In the genomic region with DNA sequence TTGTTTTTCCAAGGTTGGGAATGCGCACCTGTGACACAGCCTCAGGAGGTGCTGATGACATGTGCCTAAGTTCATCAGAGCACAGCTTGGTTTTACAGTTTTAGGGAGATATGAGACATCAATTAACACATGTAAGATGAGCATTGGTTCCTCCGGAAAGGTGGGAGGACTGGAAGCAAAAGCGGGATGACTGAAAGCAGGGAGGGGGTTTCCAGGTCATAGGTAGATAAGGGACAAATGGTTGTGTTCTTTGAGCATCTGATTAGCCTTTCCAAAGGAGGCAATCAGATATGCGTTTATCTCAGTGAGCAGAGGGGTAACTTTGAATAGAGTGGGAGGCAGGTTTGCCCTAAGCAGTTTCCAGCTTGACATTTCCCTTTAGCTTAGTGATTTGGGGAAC, we compare ENCODE assay signal across 24 cellular contexts. TPM values are rescaled to one million over a fixed set of nuclear protein-coding genes. Genes with fewer than 3 reads are reported as not detected.
DNase-seq lines count a peak whose midpoint lies in the region; ATAC-seq, FAIRE-seq and TF ChIP-seq lines count a peak whose summit lies in the region.
"Had no signal": no experiment of that assay in that cellular context is flagged by ENCODE, and none has a peak within 500 bp of the region (broad histone marks: within the 10 kb centered on the region; RNA-seq: fewer than 3 reads in every experiment).

No MANE protein-coding gene starts in this region.

- no peak overlapping the region for H3K9ac ChIP-seq in K562 (ENCODE audit: insufficient read depth in 1 of 2, low read depth in 2 of 2, low read length in 2 of 2)

- no peak overlapping the region for H3K27ac ChIP-seq in K562 (ENCODE audit: extremely low read depth, low read depth, low read length)
- peak overlapping the region; percentile 17 for H3K27ac ChIP-seq in osteoblast (ENCODE audit: low read depth, low read length)
- peak overlapping the region; percentile 41 to 54 for H3K27ac ChIP-seq in tibial artery

- CTCF ChIA-PET in activated naive CD4-positive, alpha-beta T cell treated with anti-CD3 and anti-CD28 coated beads, Interleukin-2, amount 10 ng/mL, durations not matched to agents 7 days and 5 days (lab: Charles Lee) = interaction anchor here (2.0 kb wide), 1 partner anchor 167 kb away, joined by 6 read pairs; no protein-coding TSS in a partner anchor
- CTCF ChIA-PET in K562 (lab: Yijun Ruan, JAX; ENCODE audit: low intra/inter-chr PET ratio) = no interaction called here

- H3K9me3 Mint-ChIP-seq in activated naive CD4-positive, alpha-beta T cell treated with anti-CD3 and anti-CD28 coated beads, Interleukin-2, amount 50 U/mL, for 24 hours = no peaks in the 10 kb centered on the region
- H3K9me3 Mint-ChIP-seq in activated naive CD4-positive, alpha-beta T cell treated with anti-CD3 and anti-CD28 coated beads, Interleukin-2, amount 10 ng/mL, durations not matched to agents 7 days and 5 days = peaks cover 3% of the 10 kb centered on the region
- H3K9me3 Mint-ChIP-seq: CD8-positive, alpha-beta T cell had no signal

- WGBS in K562 (ENCODE audit: insufficient coverage, low coverage, missing lambda C conversion rate) = 26% methylated on average over 4 of the region's 4 CpGs

- H3K4me3 ChIP-seq in K562 (no peak overlapping the region), osteoblast (ENCODE audit: insufficient read depth, low read length) (no peak overlapping the region), tibial artery (no peak overlapping the region)
- H3K4me3 ChIP-seq: GM23338, MG63 had no signal

- H2AFZ ChIP-seq in K562 (ENCODE audit: low read depth, low read length) (no peak overlapping the region), osteoblast (ENCODE audit: low read length) (no peak overlapping the region)
- H2AFZ ChIP-seq: GM23338 had no signal

- H3K4me1 ChIP-seq in K562 (replicated peaks in 1 of 2; ENCODE audit: control insufficient read depth in 2 of 2, insufficient read depth in 2 of 2, low read length in 2 of 2) = peaks cover 0 to 2% of the 10 kb centered on the region in 2 experiments; a peak in 3 of 5 replicates
- H3K4me1 ChIP-seq in osteoblast (ENCODE audit: insufficient read depth, low read length) = peaks cover 7% of the 10 kb centered on the region
- peaks cover 0 to 14% (median 0%) of the 10 kb centered on the region in 4 donors for H3K4me1 ChIP-seq in tibial artery
- H3K4me1 ChIP-seq: BE2C had no signal

- H3K9me3 ChIP-seq in K562 (replicated peaks; ENCODE audit: control insufficient read depth, insufficient read depth, low read depth, low read length) (peaks cover 2% of the 10 kb centered on the region; the same call in 1 of the 2 replicates), osteoblast (ENCODE audit: low read depth, low read length) (no peaks in the 10 kb centered on the region), tibial artery (no peaks in the 10 kb centered on the region)
- H3K9me3 ChIP-seq: BE2C, MG63 had no signal

- POLR2A ChIA-PET in K562 (lab: Yijun Ruan, JAX) = interaction anchor here (0.8 to 5.3 kb wide), 7 partner anchors 8 to 166 kb away, joined by 3 to 22 read pairs (median 7); partner anchors contain the start of genes ELMOD3 and MAT2A

- H3K36me3 ChIP-seq in K562 (ENCODE audit: control insufficient read depth, insufficient read depth, low read length) (peaks cover 12% of the 10 kb centered on the region; the same call in 2 of the 3 replicates), osteoblast (ENCODE audit: insufficient read depth, low read length) (peaks cover 39% of the 10 kb centered on the region), tibial artery (peaks cover 42 to 82% (median 65%) of the 10 kb centered on the region in 3 donors)
- H3K36me3 ChIP-seq: BE2C had no signal

- no peaks in the 10 kb centered on the region for H3K27me3 Mint-ChIP-seq in activated naive CD4-positive, alpha-beta T cell treated with anti-CD3 and anti-CD28 coated beads, Interleukin-2, amount 50 U/mL, for 24 hours
- no peaks in the 10 kb centered on the region for H3K27me3 Mint-ChIP-seq in activated naive CD4-positive, alpha-beta T cell treated with anti-CD3 and anti-CD28 coated beads, Interleukin-2, amount 10 ng/mL, durations not matched to agents 7 days and 5 days

- TF ChIP-seq EP300 in K562 (IDR thresholded peaks at IDR 0.05; ENCODE audit: low read length) = no peak

- TF ChIP-seq RAD21 in K562 (CRISPR knock-in tag; conservative IDR thresholded peaks at IDR 0.05 in 1 of 2, IDR thresholded peaks at IDR 0.05 in 1 of 2) = no peak

- TF ChIP-seq CTCF in K562 (IDR thresholded peaks at IDR 0.05 in 2 of 3, conservative IDR thresholded peaks at IDR 0.05 in 1 of 3; ENCODE audit: insufficient read depth in 2 of 3, low read depth in 1 of 3, low read length in 3 of 3) (no peak), osteoblast (IDR thresholded peaks at IDR 0.05; ENCODE audit: extremely low read depth, low read depth, low read length) (no peak), tibial artery (IDR thresholded peaks at IDR 0.05) (no peak), omental fat pad (IDR thresholded peaks at IDR 0.05) (no peak), GM13976 (IDR thresholded peaks at IDR 0.05; ENCODE audit: borderline replicate concordance, control extremely low read depth, extremely low read depth, insufficient read depth, missing control alignments) (no peak)

- H3K79me2 ChIP-seq in K562 (ENCODE audit: control insufficient read depth, insufficient read depth, low read length) (no peaks in the 10 kb centered on the region), osteoblast (ENCODE audit: insufficient read depth, low read length) (no peaks in the 10 kb centered on the region)

- no peaks in the 10 kb centered on the region for H3K27me3 ChIP-seq in K562 (ENCODE audit: control insufficient read depth in 2 of 2, insufficient read depth in 2 of 2, low read length in 2 of 2)
- no peaks in the 10 kb centered on the region for H3K27me3 ChIP-seq in osteoblast (ENCODE audit: insufficient read depth, low read length)
- H3K27me3 ChIP-seq in tibial artery = no peaks in the 10 kb centered on the region
- H3K27me3 ChIP-seq: BE2C, MG63 had no signal

- no peak for DNase-seq in activated naive CD4-positive, alpha-beta T cell treated with anti-CD3 and anti-CD28 coated beads, Interleukin-2, amount 10 ng/mL, durations not matched to agents 7 days and 5 days
- DNase-seq in K562 (ENCODE audit: extremely low read depth in 1 of 4, low spot score in 3 of 4) (peak in 1 of 4 experiments; percentile 12), osteoblast (ENCODE audit: insufficient read length, low spot score, missing footprints) (no peak), tibial artery (no peak), omental fat pad (ENCODE audit: low spot score) (no peak), GM13976 (ENCODE audit: low spot score) (no peak)
- DNase-seq: BE2C; Calu3; CD8-positive, alpha-beta T cell; GF-D8; Karpas-422; MG63; NCI-H1092; NCI-H1436 treated with DMSO at 0.1 percent for 48 hours; NCI-H2029; NCI-H2171; NCI-H446; NCI-H526 treated with DMSO at 0.1 percent for 48 hours; Right ventricle myocardium superior had no signal

- in situ Hi-C loops in K562 (cut with MboI) = no loop called here
- in situ Hi-C loops in GM13976 (cut with MboI; ENCODE audit: low sequenced_read_pairs, unreplicated experiment) = no loop called here

- no peaks in the 10 kb centered on the region for H4K20me1 ChIP-seq in K562 (replicated peaks; ENCODE audit: control insufficient read depth, insufficient read depth, low read length)
- no peaks in the 10 kb centered on the region for H4K20me1 ChIP-seq in osteoblast (ENCODE audit: insufficient read depth, low read length)

- H3K4me3 Mint-ChIP-seq in activated naive CD4-positive, alpha-beta T cell treated with anti-CD3 and anti-CD28 coated beads, Interleukin-2, amount 50 U/mL, for 24 hours = no peak overlapping the region
- H3K4me3 Mint-ChIP-seq in activated naive CD4-positive, alpha-beta T cell treated with anti-CD3 and anti-CD28 coated beads, Interleukin-2, amount 10 ng/mL, durations not matched to agents 7 days and 5 days = no peak overlapping the region
- H3K4me3 Mint-ChIP-seq: CD8-positive, alpha-beta T cell; GM23338 had no signal

- no TSS peak for BruUV-seq in K562 (replicated peaks; lab: Mats Ljungman, UMichigan)

- no peaks in the 10 kb centered on the region for H3K9me1 ChIP-seq in K562 (ENCODE audit: control insufficient read depth, insufficient read depth, low read length)

- TF ChIP-seq POLR2A in K562 (conservative IDR thresholded peaks at IDR 0.05) = no peak

- ATAC-seq in K562 (no peak), GM21526 (IDR thresholded peaks at IDR 0.05; ENCODE audit: low FRiP score, unreplicated experiment) (no peak), omental fat pad (ENCODE audit: low FRiP score) (no peak)
- ATAC-seq: CD8-positive, alpha-beta T cell; GM23338 had no signal

- no peak for FAIRE-seq in K562 (lab: Jason Lieb, UNC)
- FAIRE-seq: HTR-8/SVneo, RCC 7860 had no signal

- intact Hi-C loops in K562 (cut with micrococcal nuclease) = no loop called here
- intact Hi-C loops in tibial artery (cut with DNase I; ENCODE audit: low total_unique reads) = no loop called here

- no peaks in the 10 kb centered on the region for H3K4me1 Mint-ChIP-seq in activated naive CD4-positive, alpha-beta T cell treated with anti-CD3 and anti-CD28 coated beads, Interleukin-2, amount 50 U/mL, for 24 hours
- no peaks in the 10 kb centered on the region for H3K4me1 Mint-ChIP-seq in activated naive CD4-positive, alpha-beta T cell treated with anti-CD3 and anti-CD28 coated beads, Interleukin-2, amount 10 ng/mL, durations not matched to agents 7 days and 5 days

- H3K36me3 Mint-ChIP-seq in activated naive CD4-positive, alpha-beta T cell treated with anti-CD3 and anti-CD28 coated beads, Interleukin-2, amount 50 U/mL, for 24 hours = peaks cover 9% of the 10 kb centered on the region
- peaks cover 46% of the 10 kb centered on the region for H3K36me3 Mint-ChIP-seq in activated naive CD4-positive, alpha-beta T cell treated with anti-CD3 and anti-CD28 coated beads, Interleukin-2, amount 10 ng/mL, durations not matched to agents 7 days and 5 days

- H3K4me2 ChIP-seq in K562 (ENCODE audit: insufficient read depth, low read length) (no peak overlapping the region), osteoblast (ENCODE audit: insufficient read depth, low read length) (no peak overlapping the region)
- H3K4me2 ChIP-seq: GM23338 had no signal

- H3K27ac Mint-ChIP-seq in activated naive CD4-positive, alpha-beta T cell treated with anti-CD3 and anti-CD28 coated beads, Interleukin-2, amount 50 U/mL, for 24 hours = peak overlapping the region; percentile 37
- H3K27ac Mint-ChIP-seq in activated naive CD4-positive, alpha-beta T cell treated with anti-CD3 and anti-CD28 coated beads, Interleukin-2, amount 10 ng/mL, durations not matched to agents 7 days and 5 days = no peak overlapping the region
- H3K27ac Mint-ChIP-seq: CD8-positive, alpha-beta T cell; GM23338 had no signal

RNA-seq across cellular contexts. Expression of gene CAPG, which starts 26.3 kb away (rescaled TPM):
- total RNA-seq in K562 (2011; cell fraction: chromatin; rRNA removed; ENCODE audit: low replicate concordance) = 12.5 and 27.5 TPM in 2 replicates
- 22.3 and 22.9 TPM in 2 replicates for total RNA-seq in K562 (2011; cell fraction: nucleolus; rRNA removed)
- 12.0 and 16.9 TPM in 2 replicates for total RNA-seq in K562 (2011; cell fraction: nucleoplasm; rRNA removed)
- total RNA-seq in K562 (2014; rRNA removed) (59.5 and 80.5 TPM in 2 replicates), K562 (2014; rRNA removed; fragmentation: Illumina TruSeq; extraction: Trizol) (18.9 and 25.3 TPM in 2 replicates), K562 (2015; rRNA removed; fragmentation: Illumina TruSeq; extraction: Trizol) (82.9 and 85.5 TPM in 2 replicates), K562 (2021) (56.0 and 59.5 TPM in 2 replicates), osteoblast (97.2 and 140 TPM in 2 replicates), omental fat pad (100 to 1,000 TPM in 2 of 4 donors, 10 to 100 TPM in 2; 32.3 to 190 (median 99.5) TPM)
- polyA plus RNA-seq in K562 (2011; rRNA removed) (64.7 and 70.7 TPM in 2 replicates), K562 (2014; fragmentation: Illumina TruSeq; extraction: Trizol) (39.4 and 48.0 TPM in 2 replicates), K562 (2014; fragmentation: Nextera tagmentation; extraction: Ambion mirVana) (10 to 100 TPM; 10.6 to 21.7 TPM), K562 (2014; rRNA removed) (83.4 and 90.4 TPM in 2 replicates)
- polyA plus RNA-seq in K562 (2011; cell fraction: cytosol; rRNA removed) = 65.8 and 109 TPM in 2 replicates
- 41.7 and 43.1 TPM in 2 replicates for polyA plus RNA-seq in K562 (2011; cell fraction: nucleus; rRNA removed)
- 96.2 and 154 TPM in 2 replicates for polyA plus RNA-seq in K562 (2012)
- polyA minus RNA-seq in K562 (2011; rRNA and poly(A)+ RNA removed) = 14.5 and 26.8 TPM in 2 replicates
- polyA minus RNA-seq in K562 (2011; cell fraction: cytosol; rRNA and poly(A)+ RNA removed) = 16.9 and 25.1 TPM in 2 replicates
- polyA minus RNA-seq in K562 (2011; cell fraction: nucleus; rRNA and poly(A)+ RNA removed) = 11.3 and 15.8 TPM in 2 replicates

RNA-seq across cellular contexts. Expression of gene ELMOD3, which starts 29.3 kb away (rescaled TPM):
- 51.6 and 62.7 TPM in 2 replicates for total RNA-seq in K562 (2011; cell fraction: chromatin; rRNA removed; ENCODE audit: low replicate concordance)
- total RNA-seq in K562 (2011; cell fraction: nucleolus; rRNA removed) = 34.3 and 36.0 TPM in 2 replicates
- 37.3 and 43.5 TPM in 2 replicates for total RNA-seq in K562 (2011; cell fraction: nucleoplasm; rRNA removed)
- total RNA-seq in K562 (2014; rRNA removed) (6.2 and 9.8 TPM in 2 replicates), K562 (2014; rRNA removed; fragmentation: Illumina TruSeq; extraction: Trizol) (10.5 and 11.6 TPM in 2 replicates), K562 (2015; rRNA removed; fragmentation: Illumina TruSeq; extraction: Trizol) (12.4 and 14.5 TPM in 2 replicates), K562 (2021) (7.8 and 9.2 TPM in 2 replicates), osteoblast (20.9 and 22.1 TPM in 2 replicates), omental fat pad (10 to 100 TPM; 42.2 to 83.8 (median 67.9) TPM)
- polyA plus RNA-seq in K562 (2011; rRNA removed) (14.5 and 18.7 TPM in 2 replicates), K562 (2014; fragmentation: Illumina TruSeq; extraction: Trizol) (11.1 and 14.3 TPM in 2 replicates), K562 (2014; fragmentation: Nextera tagmentation; extraction: Ambion mirVana) (1 to 10 TPM; 2.7 to 6.4 TPM), K562 (2014; rRNA removed) (14.5 and 14.6 TPM in 2 replicates)
- 11.4 and 12.2 TPM in 2 replicates for polyA plus RNA-seq in K562 (2011; cell fraction: cytosol; rRNA removed)
- 29.7 and 49.5 TPM in 2 replicates for polyA plus RNA-seq in K562 (2011; cell fraction: nucleus; rRNA removed)
- 8.8 and 16.0 TPM in 2 replicates for polyA plus RNA-seq in K562 (2012)
- 11.0 and 17.1 TPM in 2 replicates for polyA minus RNA-seq in K562 (2011; rRNA and poly(A)+ RNA removed)
- 2.5 and 4.8 TPM in 2 replicates for polyA minus RNA-seq in K562 (2011; cell fraction: cytosol; rRNA and poly(A)+ RNA removed)
- polyA minus RNA-seq in K562 (2011; cell fraction: nucleus; rRNA and poly(A)+ RNA removed) = 11.9 and 12.7 TPM in 2 replicates

RNA-seq across cellular contexts. Expression of gene RETSAT, which starts 29.5 kb away (rescaled TPM):
- 45.6 and 82.8 TPM in 2 replicates for total RNA-seq in K562 (2011; cell fraction: chromatin; rRNA removed; ENCODE audit: low replicate concordance)
- 68.5 and 68.6 TPM in 2 replicates for total RNA-seq in K562 (2011; cell fraction: nucleolus; rRNA removed)
- 61.2 and 66.1 TPM in 2 replicates for total RNA-seq in K562 (2011; cell fraction: nucleoplasm; rRNA removed)
- total RNA-seq in K562 (2014; rRNA removed) (12.3 and 15.6 TPM in 2 replicates), K562 (2014; rRNA removed; fragmentation: Illumina TruSeq; extraction: Trizol) (13.2 and 14.4 TPM in 2 replicates), K562 (2015; rRNA removed; fragmentation: Illumina TruSeq; extraction: Trizol) (17.9 and 20.0 TPM in 2 replicates), K562 (2021) (19.5 and 20.1 TPM in 2 replicates), osteoblast (41.6 and 62.5 TPM in 2 replicates), omental fat pad (100 to 1,000 TPM; 153 to 436 (median 303) TPM)
- polyA plus RNA-seq in K562 (2011; rRNA removed) (16.8 and 18.3 TPM in 2 replicates), K562 (2014; fragmentation: Illumina TruSeq; extraction: Trizol) (18.7 and 21.6 TPM in 2 replicates), K562 (2014; fragmentation: Nextera tagmentation; extraction: Ambion mirVana) (1 to 10 TPM; 1.9 to 5.6 TPM), K562 (2014; rRNA removed) (13.8 and 16.5 TPM in 2 replicates)
- 16.5 and 17.9 TPM in 2 replicates for polyA plus RNA-seq in K562 (2011; cell fraction: cytosol; rRNA removed)
- polyA plus RNA-seq in K562 (2011; cell fraction: nucleus; rRNA removed) = 58.2 and 61.1 TPM in 2 replicates
- polyA plus RNA-seq in K562 (2012) = 18.6 and 29.4 TPM in 2 replicates
- polyA minus RNA-seq in K562 (2011; rRNA and poly(A)+ RNA removed) = 17.0 and 18.0 TPM in 2 replicates
- polyA minus RNA-seq in K562 (2011; cell fraction: cytosol; rRNA and poly(A)+ RNA removed) = 13.9 and 14.6 TPM in 2 replicates
- polyA minus RNA-seq in K562 (2011; cell fraction: nucleus; rRNA and poly(A)+ RNA removed) = 17.0 and 26.4 TPM in 2 replicates

RNA-seq across cellular contexts. Expression of gene SH2D6, which starts 34.7 kb away (rescaled TPM):
- total RNA-seq in K562 (2011; cell fraction: chromatin; rRNA removed; ENCODE audit: low replicate concordance) = 0.32 and 1.1 TPM in 2 replicates
- 1.7 and 1.8 TPM in 2 replicates for total RNA-seq in K562 (2011; cell fraction: nucleolus; rRNA removed)
- 0.73 TPM in 1 of 2 replicates, not detected in the other for total RNA-seq in K562 (2011; cell fraction: nucleoplasm; rRNA removed)
- 0.20 TPM in 1 of 2 replicates, not detected in the other for total RNA-seq in K562 (2014; rRNA removed)
- 0.76 TPM in 1 of 2 replicates, not detected in the other for total RNA-seq in K562 (2014; rRNA removed; fragmentation: Illumina TruSeq; extraction: Trizol)
- total RNA-seq in K562 (2015; rRNA removed; fragmentation: Illumina TruSeq; extraction: Trizol) = 0.14 TPM in 1 of 2 replicates, not detected in the other
- total RNA-seq in K562 (2021) = 0.33 and 0.36 TPM in 2 replicates
- 0.34 and 0.46 TPM in 2 replicates for polyA plus RNA-seq in K562 (2011; rRNA removed)
- polyA plus RNA-seq in K562 (2011; cell fraction: cytosol; rRNA removed) = 0.76 TPM in 1 of 2 replicates, not detected in the other
- polyA plus RNA-seq in K562 (2011; cell fraction: nucleus; rRNA removed) = 1.1 TPM in 2 replicates
- 0.55 and 1.0 TPM in 2 replicates for polyA plus RNA-seq in K562 (2012)
- polyA plus RNA-seq in K562 (2014; fragmentation: Illumina TruSeq; extraction: Trizol) = not detected in 2 replicates
- under 1 TPM; 0.07 to 0.21 TPM for polyA plus RNA-seq in K562 (2014; fragmentation: Nextera tagmentation; extraction: Ambion mirVana)
- polyA plus RNA-seq in K562 (2014; rRNA removed) = 0.41 and 1.2 TPM in 2 replicates
- polyA minus RNA-seq in K562 (2011; rRNA and poly(A)+ RNA removed) = 0.53 TPM in 1 of 2 replicates, not detected in the other
- not detected in 2 replicates for polyA minus RNA-seq in K562 (2011; cell fraction: cytosol; rRNA and poly(A)+ RNA removed)
- polyA minus RNA-seq in K562 (2011; cell fraction: nucleus; rRNA and poly(A)+ RNA removed) = 0.33 and 1.1 TPM in 2 replicates
- under 0.01 TPM in 1 of 2 replicates, not detected in the other for total RNA-seq in osteoblast
- total RNA-seq in omental fat pad = not detected
- total RNA-seq: GM23338 had no signal

RNA-seq across cellular contexts. Expression of gene TGOLN2, which starts 56.1 kb away (rescaled TPM):
- 117 and 121 TPM in 2 replicates for total RNA-seq in K562 (2011; cell fraction: chromatin; rRNA removed; ENCODE audit: low replicate concordance)
- 73.6 and 84.5 TPM in 2 replicates for total RNA-seq in K562 (2011; cell fraction: nucleolus; rRNA removed)
- total RNA-seq in K562 (2011; cell fraction: nucleoplasm; rRNA removed) = 118 and 151 TPM in 2 replicates
- total RNA-seq in K562 (2014; rRNA removed) (35.9 and 40.7 TPM in 2 replicates), K562 (2014; rRNA removed; fragmentation: Illumina TruSeq; extraction: Trizol) (28.3 and 32.1 TPM in 2 replicates), K562 (2015; rRNA removed; fragmentation: Illumina TruSeq; extraction: Trizol) (30.7 and 31.9 TPM in 2 replicates), K562 (2021) (47.4 and 48.0 TPM in 2 replicates), osteoblast (124 and 129 TPM in 2 replicates), omental fat pad (100 to 1,000 TPM; 112 to 151 (median 128) TPM)
- polyA plus RNA-seq in K562 (2011; rRNA removed) (38.9 and 61.7 TPM in 2 replicates), K562 (2014; fragmentation: Illumina TruSeq; extraction: Trizol) (60.5 and 66.5 TPM in 2 replicates), K562 (2014; fragmentation: Nextera tagmentation; extraction: Ambion mirVana) (10 to 100 TPM; 13.0 to 18.0 TPM), K562 (2014; rRNA removed) (52.1 and 53.1 TPM in 2 replicates)
- 33.8 and 36.9 TPM in 2 replicates for polyA plus RNA-seq in K562 (2011; cell fraction: cytosol; rRNA removed)
- 42.9 and 60.6 TPM in 2 replicates for polyA plus RNA-seq in K562 (2011; cell fraction: nucleus; rRNA removed)
- polyA plus RNA-seq in K562 (2012) = 35.4 and 54.6 TPM in 2 replicates
- polyA minus RNA-seq in K562 (2011; rRNA and poly(A)+ RNA removed) = 27.2 and 44.1 TPM in 2 replicates
- polyA minus RNA-seq in K562 (2011; cell fraction: cytosol; rRNA and poly(A)+ RNA removed) = 19.2 and 19.4 TPM in 2 replicates
- polyA minus RNA-seq in K562 (2011; cell fraction: nucleus; rRNA and poly(A)+ RNA removed) = 25.9 and 26.5 TPM in 2 replicates
